27 cellular contexts compared by ENCODE assay signal in genomic region chr7:67690700-67691099, GRCh38.
"Had no signal": no experiment of that assay in that cellular context is flagged by ENCODE, and none has a peak within 500 bp of the region (broad histone marks: within the 10 kb centered on the region; RNA-seq: fewer than 3 reads in every experiment).

No MANE protein-coding gene starts in this region.

- H3K36me3 Mint-ChIP-seq: stimulated activated effector memory CD8-positive, alpha-beta T cell treated with anti-CD3 and anti-CD28 coated beads, Interleukin-12 subunit alpha, Interleukin-12 subunit beta, amount 100 ng/mL, for 72 hours; stimulated activated memory B cell treated with anti-CD40 and anti-IgM and Interleukin-4, amounts not matched to agents 10 μg/mL and 1 μg/mL and 100 μg/mL, for 72 hours; stimulated activated naive B cell treated with anti-CD40 and anti-IgM and Interleukin-4, amounts not matched to agents 10 μg/mL and 1 μg/mL and 100 μg/mL, for 72 hours; type B pancreatic cell had no signal

- H3K27ac ChIP-seq: stomach, suprapubic skin, testis, thoracic aorta, thyroid gland, tibial artery, tibial nerve, transverse colon, upper lobe of left lung, upper lobe of right lung, uterus, vagina had no signal

- H3K4me1 ChIP-seq: testis, thyroid gland, tibial artery, tibial nerve, transverse colon, upper lobe of right lung, uterus had no signal

- H3K27me3 Mint-ChIP-seq: stimulated activated naive B cell treated with anti-CD40 and anti-IgM and Interleukin-4, amounts not matched to agents 10 μg/mL and 1 μg/mL and 100 μg/mL, for 72 hours; stimulated activated naive CD8-positive, alpha-beta T cell treated with anti-CD3 and anti-CD28 coated beads, Interleukin-15, amount 100 ng/mL, for 72 hours; stimulated activated naive CD8-positive, alpha-beta T cell treated with anti-CD3 and anti-CD28 coated beads, Interleukin-15, Interleukin-2, amounts not matched to agents 100 ng/mL and 50 ng/mL, for 24 hours; type B pancreatic cell had no signal

- DNase-seq: stimulated activated CD4-positive, alpha-beta T cell treated with anti-CD3 and anti-CD28 coated beads, Interleukin-2, amount 100 ng/mL, for 48 hours; stimulated activated CD4-positive, alpha-beta T cell treated with anti-CD3 and anti-CD28 coated beads, Interleukin-4, amount 100 ng/mL, for 1 hour; stimulated activated CD4-positive, alpha-beta T cell treated with anti-CD3 and anti-CD28 coated beads, Interleukin-4, amount 100 ng/mL, for 24 hours; stimulated activated CD4-positive, alpha-beta T cell treated with anti-CD3 and anti-CD28 coated beads, Interleukin-4, amount 100 ng/mL, for 4 hours; stimulated activated CD8-positive, alpha-beta memory T cell treated with anti-CD3 and anti-CD28 coated beads, Interleukin-4, amount 100 ng/mL, for 48 hours; stimulated activated naive B cell treated with anti-CD40 and anti-IgM and Interleukin-4, amounts not matched to agents 10 μg/mL and 1 μg/mL and 100 μg/mL, for 72 hours; stimulated activated naive CD4-positive, alpha-beta T cell; stimulated activated naive CD4-positive, alpha-beta T cell treated with Interleukin-2 at 50 U/mL for 16 hours; stimulated activated naive CD8-positive, alpha-beta T cell treated with anti-CD3 and anti-CD28 coated beads, Interleukin-15, amount 100 ng/mL, for 72 hours; stimulated activated naive CD8-positive, alpha-beta T cell treated with anti-CD3 and anti-CD28 coated beads, Interleukin-15, Interleukin-2, amounts not matched to agents 100 U/mL and 50 U/mL, for 24 hours; stomach; substantia nigra; testis; thyroid gland; tibial artery; transverse colon; upper lobe of left lung; upper lobe of right lung; uterus had no signal

- H3K27ac Mint-ChIP-seq: stimulated activated effector memory CD8-positive, alpha-beta T cell treated with anti-CD3 and anti-CD28 coated beads, Interleukin-12 subunit alpha, Interleukin-12 subunit beta, amount 100 ng/mL, for 72 hours; stimulated activated memory B cell treated with anti-CD40 and anti-IgM and Interleukin-4, amounts not matched to agents 10 μg/mL and 1 μg/mL and 100 μg/mL, for 72 hours; stimulated activated naive B cell treated with anti-CD40 and anti-IgM and Interleukin-4, amounts not matched to agents 10 μg/mL and 1 μg/mL and 100 μg/mL, for 72 hours; stimulated activated naive CD8-positive, alpha-beta T cell treated with anti-CD3 and anti-CD28 coated beads, Interleukin-15, Interleukin-2, amounts not matched to agents 100 ng/mL and 50 ng/mL, for 24 hours; type B pancreatic cell had no signal

- H3K4me3 ChIP-seq: stomach, suprapubic skin, testis, thoracic aorta, thyroid gland, tibial artery, tibial nerve, transverse colon, upper lobe of left lung, upper lobe of right lung, uterus, vagina had no signal

- H3K36me3 ChIP-seq: stomach, suprapubic skin, thoracic aorta, thyroid gland, tibial artery, tibial nerve, transverse colon, upper lobe of left lung, upper lobe of right lung, uterus, vagina had no signal

- H3K27me3 ChIP-seq: suprapubic skin, testis, thyroid gland, tibial artery, tibial nerve, transverse colon, upper lobe of left lung, upper lobe of right lung, uterus, vagina had no signal

- H3K4me3 Mint-ChIP-seq: stimulated activated effector memory CD8-positive, alpha-beta T cell treated with anti-CD3 and anti-CD28 coated beads, Interleukin-12 subunit alpha, Interleukin-12 subunit beta, amount 100 ng/mL, for 72 hours; stimulated activated memory B cell treated with anti-CD40 and anti-IgM and Interleukin-4, amounts not matched to agents 10 μg/mL and 1 μg/mL and 100 μg/mL, for 72 hours; stimulated activated naive B cell treated with anti-CD40 and anti-IgM and Interleukin-4, amounts not matched to agents 10 μg/mL and 1 μg/mL and 100 μg/mL, for 72 hours; stimulated activated naive CD8-positive, alpha-beta T cell treated with anti-CD3 and anti-CD28 coated beads, Interleukin-15, amount 100 ng/mL, for 72 hours; stimulated activated naive CD8-positive, alpha-beta T cell treated with anti-CD3 and anti-CD28 coated beads, Interleukin-15, Interleukin-2, amounts not matched to agents 100 ng/mL and 50 ng/mL, for 24 hours; type B pancreatic cell had no signal

- ATAC-seq: stimulated activated effector memory CD8-positive, alpha-beta T cell treated with anti-CD3 and anti-CD28 coated beads, Interleukin-12 subunit alpha, Interleukin-12 subunit beta, amount 100 ng/mL, for 72 hours; stimulated activated memory B cell treated with anti-CD40 and anti-IgM and Interleukin-4, amounts not matched to agents 10 μg/mL and 1 μg/mL and 100 μg/mL, for 72 hours; stimulated activated naive B cell treated with anti-CD40 and anti-IgM and Interleukin-4, amounts not matched to agents 10 μg/mL and 1 μg/mL and 100 μg/mL, for 72 hours; stimulated activated naive CD8-positive, alpha-beta T cell treated with anti-CD3 and anti-CD28 coated beads, Interleukin-15, amount 100 ng/mL, for 72 hours; stimulated activated naive CD8-positive, alpha-beta T cell treated with anti-CD3 and anti-CD28 coated beads, Interleukin-15, Interleukin-2, amounts not matched to agents 100 U/mL and 50 U/mL, for 24 hours; upper lobe of right lung had no signal

- H3K9me3 ChIP-seq: suprapubic skin, testis, thoracic aorta, thyroid gland, tibial artery, upper lobe of left lung, upper lobe of right lung, uterus, vagina had no signal

- H3K4me1 Mint-ChIP-seq: stimulated activated effector memory CD8-positive, alpha-beta T cell treated with anti-CD3 and anti-CD28 coated beads, Interleukin-12 subunit alpha, Interleukin-12 subunit beta, amount 100 ng/mL, for 72 hours; stimulated activated memory B cell treated with anti-CD40 and anti-IgM and Interleukin-4, amounts not matched to agents 10 μg/mL and 1 μg/mL and 100 μg/mL, for 72 hours; stimulated activated naive B cell treated with anti-CD40 and anti-IgM and Interleukin-4, amounts not matched to agents 10 μg/mL and 1 μg/mL and 100 μg/mL, for 72 hours; stimulated activated naive CD8-positive, alpha-beta T cell treated with anti-CD3 and anti-CD28 coated beads, Interleukin-15, amount 100 ng/mL, for 72 hours had no signal
